Comparison of ENCODE assay signal across 1 cellular context in genomic region chrX:31209005-31209612, GRCh38.
TF ChIP-seq lines count a peak whose summit lies in the region.

No MANE protein-coding gene starts in this region.

TF ChIP-seq in HEK293, 187 proteins besides CTCF, POLR2A, EP300 and RAD21 (continued from another document):
- TF ChIP-seq, protein P1, sequence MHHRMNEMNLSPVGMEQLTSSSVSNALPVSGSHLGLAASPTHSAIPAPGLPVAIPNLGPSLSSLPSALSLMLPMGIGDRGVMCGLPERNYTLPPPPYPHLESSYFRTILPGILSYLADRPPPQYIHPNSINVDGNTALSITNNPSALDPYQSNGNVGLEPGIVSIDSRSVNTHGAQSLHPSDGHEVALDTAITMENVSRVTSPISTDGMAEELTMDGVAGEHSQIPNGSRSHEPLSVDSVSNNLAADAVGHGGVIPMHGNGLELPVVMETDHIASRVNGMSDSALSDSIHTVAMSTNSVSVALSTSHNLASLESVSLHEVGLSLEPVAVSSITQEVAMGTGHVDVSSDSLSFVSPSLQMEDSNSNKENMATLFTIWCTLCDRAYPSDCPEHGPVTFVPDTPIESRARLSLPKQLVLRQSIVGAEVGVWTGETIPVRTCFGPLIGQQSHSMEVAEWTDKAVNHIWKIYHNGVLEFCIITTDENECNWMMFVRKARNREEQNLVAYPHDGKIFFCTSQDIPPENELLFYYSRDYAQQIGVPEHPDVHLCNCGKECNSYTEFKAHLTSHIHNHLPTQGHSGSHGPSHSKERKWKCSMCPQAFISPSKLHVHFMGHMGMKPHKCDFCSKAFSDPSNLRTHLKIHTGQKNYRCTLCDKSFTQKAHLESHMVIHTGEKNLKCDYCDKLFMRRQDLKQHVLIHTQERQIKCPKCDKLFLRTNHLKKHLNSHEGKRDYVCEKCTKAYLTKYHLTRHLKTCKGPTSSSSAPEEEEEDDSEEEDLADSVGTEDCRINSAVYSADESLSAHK (tag by site-specific recombination; IDR thresholded peaks at IDR 0.05): no peak
- TF ChIP-seq ZNF626 (tag by site-specific recombination; IDR thresholded peaks at IDR 0.05) (no peak), WT1 (tag by site-specific recombination; IDR thresholded peaks at IDR 0.05) (peak; percentile 55; the same call in 1 of the 2 replicates), ZBTB1 (tag by site-specific recombination; IDR thresholded peaks at IDR 0.05) (no peak), ZNF677 (tag by site-specific recombination; IDR thresholded peaks at IDR 0.05) (no peak), ZNF629 (tag by site-specific recombination; IDR thresholded peaks at IDR 0.05) (peak; percentile 52; the same call in 1 of the 2 replicates), ZNF585B (tag by site-specific recombination; IDR thresholded peaks at IDR 0.05) (peak; percentile 60), ZNF184 (tag by site-specific recombination; IDR thresholded peaks at IDR 0.05) (no peak), ZNF324 (tag by site-specific recombination; IDR thresholded peaks at IDR 0.05) (no peak), ZNF544 (tag by site-specific recombination; IDR thresholded peaks at IDR 0.05) (no peak), ZNF24 (tag by site-specific recombination; IDR thresholded peaks at IDR 0.05) (no peak), ZXDB (tag by site-specific recombination; IDR thresholded peaks at IDR 0.05) (peak; percentile 72; the same call in 1 of the 2 replicates), ZNF302 (tag by site-specific recombination; IDR thresholded peaks at IDR 0.05; ENCODE audit: low read depth) (no peak), ZNF555 (tag by site-specific recombination; conservative IDR thresholded peaks at IDR 0.05) (no peak), SETDB1 (IDR thresholded peaks at IDR 0.05; ENCODE audit: insufficient read length, low read length) (no peak), ZNF621 (tag by site-specific recombination; IDR thresholded peaks at IDR 0.05) (no peak), ZNF112 (tag by site-specific recombination; IDR thresholded peaks at IDR 0.05) (no peak)
